10 cellular contexts compared by ENCODE assay signal in the genomic region with DNA sequence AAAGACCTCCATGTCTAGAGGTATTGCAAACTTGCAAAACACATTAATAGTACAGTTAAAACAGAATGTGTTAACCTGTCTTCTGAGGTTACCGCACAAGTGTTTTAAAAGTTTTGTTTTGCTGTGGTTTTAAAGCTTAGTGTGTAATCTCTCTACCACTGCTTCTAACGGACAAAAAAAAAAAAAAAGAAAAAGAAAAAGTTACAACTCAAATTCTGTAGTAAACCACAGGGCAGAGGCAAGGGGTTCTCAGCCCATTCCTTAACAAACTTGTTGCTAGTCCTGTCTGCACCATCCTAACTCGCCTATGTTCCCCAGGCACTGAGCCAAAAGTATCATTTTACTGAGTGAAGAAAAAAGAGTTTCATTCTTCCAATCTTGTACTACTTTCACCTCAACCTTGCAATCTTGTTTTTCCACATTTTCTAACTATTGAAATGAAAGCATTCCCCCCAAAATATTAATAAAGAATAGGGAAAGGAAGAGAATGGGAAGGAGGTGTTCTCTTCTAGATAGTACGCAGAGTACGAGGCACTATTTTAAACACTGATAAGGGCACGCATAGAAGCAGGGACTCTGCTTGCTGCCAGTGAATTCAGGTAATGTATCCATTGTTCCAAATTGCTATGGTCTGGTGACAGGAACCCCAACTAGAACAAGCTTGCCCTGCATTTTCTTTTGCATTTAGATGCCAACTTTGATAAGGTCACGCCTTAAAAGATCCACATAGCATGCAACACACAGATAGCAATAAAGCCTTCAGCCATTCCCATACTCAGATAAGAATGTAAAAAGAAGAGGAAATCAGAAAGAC. TPM values are rescaled to one million over a fixed set of nuclear protein-coding genes. Genes with fewer than 3 reads are reported as not detected.
DNase-seq lines count a peak whose midpoint lies in the region; ATAC-seq and TF ChIP-seq lines count a peak whose summit lies in the region.
"Had no signal": no experiment of that assay in that cellular context is flagged by ENCODE, and none has a peak within 500 bp of the region (broad histone marks: within the 10 kb centered on the region; RNA-seq: fewer than 3 reads in every experiment).

No MANE protein-coding gene starts in this region.

- H3K9me3 ChIP-seq in heart right ventricle: no peaks in the 10 kb centered on the region
- H3K9me3 ChIP-seq: BLaER1 treated with 17β-estradiol and CSF1 and Interleukin-3, amounts not matched to agents 10 nM and 100 nM had no signal

- no peaks in the 10 kb centered on the region for H3K27me3 Mint-ChIP-seq in activated T-cell treated with anti-CD3 and anti-CD28 coated beads, Interleukin-2, amount 50 U/mL, for 24 hours
- peaks cover 8% of the 10 kb centered on the region for H3K27me3 Mint-ChIP-seq in stimulated activated naive CD8-positive, alpha-beta T cell treated with anti-CD3 and anti-CD28 coated beads, Interleukin-15, amount 100 ng/mL, for 72 hours

- 18 to 25% methylated on average over 7 of the region's 7 CpGs for WGBS in heart right ventricle, 2 donors

- TF ChIP-seq CTCF in VCaP (conservative IDR thresholded peaks at IDR 0.05): no peak
- TF ChIP-seq CTCF in heart right ventricle (IDR thresholded peaks at IDR 0.05): no peak

- H3K9me3 Mint-ChIP-seq in activated T-cell treated with anti-CD3 and anti-CD28 coated beads, Interleukin-2, amount 50 U/mL, for 24 hours: no peaks in the 10 kb centered on the region
- H3K9me3 Mint-ChIP-seq in stimulated activated naive CD8-positive, alpha-beta T cell treated with anti-CD3 and anti-CD28 coated beads, Interleukin-15, amount 100 ng/mL, for 72 hours: no peaks in the 10 kb centered on the region

- peak in 7 of 8 donors; percentile 20 to 93 (median 75) for ATAC-seq in heart right ventricle
- peak; percentile 62 for ATAC-seq in stimulated activated naive CD8-positive, alpha-beta T cell treated with anti-CD3 and anti-CD28 coated beads, Interleukin-15, amount 100 ng/mL, for 72 hours

- no peaks in the 10 kb centered on the region for H3K36me3 Mint-ChIP-seq in activated T-cell treated with anti-CD3 and anti-CD28 coated beads, Interleukin-2, amount 50 U/mL, for 24 hours (ENCODE audit: low read depth)

- peak overlapping the region; percentile 63 for H3K4me3 Mint-ChIP-seq in activated T-cell treated with anti-CD3 and anti-CD28 coated beads, Interleukin-2, amount 50 U/mL, for 24 hours
- peak overlapping the region; percentile 54 to 56 for H3K4me3 Mint-ChIP-seq in stimulated activated naive CD8-positive, alpha-beta T cell treated with anti-CD3 and anti-CD28 coated beads, Interleukin-15, amount 100 ng/mL, for 72 hours

- peak overlapping the region in 6 of 10 donors; percentile 11 to 29 (median 24) for H3K4me3 ChIP-seq in heart right ventricle
- H3K4me3 ChIP-seq: BLaER1 treated with 17β-estradiol and CSF1 and Interleukin-3, amounts not matched to agents 10 nM and 100 nM had no signal

- H3K4me1 ChIP-seq in heart right ventricle: peaks cover 0 to 28% (median 3%) of the 10 kb centered on the region in 9 donors
- H3K4me1 ChIP-seq: BLaER1 treated with 17β-estradiol and CSF1 and Interleukin-3, amounts not matched to agents 10 nM and 100 nM had no signal

- peak overlapping the region; percentile 41 for H3K27ac ChIP-seq in VCaP
- peak overlapping the region in 6 of 10 donors; percentile 19 to 51 (median 42) for H3K27ac ChIP-seq in heart right ventricle
- H3K27ac ChIP-seq: BLaER1 treated with 17β-estradiol and CSF1 and Interleukin-3, amounts not matched to agents 10 nM and 100 nM had no signal

- intact Hi-C loops in heart right ventricle (cut with DNase I): no loop called here

- no peaks in the 10 kb centered on the region for H3K36me3 ChIP-seq in heart right ventricle
- H3K36me3 ChIP-seq: BLaER1 treated with 17β-estradiol and CSF1 and Interleukin-3, amounts not matched to agents 10 nM and 100 nM had no signal

- H3K4me1 Mint-ChIP-seq in activated T-cell treated with anti-CD3 and anti-CD28 coated beads, Interleukin-2, amount 50 U/mL, for 24 hours (ENCODE audit: low read depth): peaks cover 34% of the 10 kb centered on the region
- peaks cover 51% of the 10 kb centered on the region for H3K4me1 Mint-ChIP-seq in stimulated activated naive CD8-positive, alpha-beta T cell treated with anti-CD3 and anti-CD28 coated beads, Interleukin-15, amount 100 ng/mL, for 72 hours

- H3K27ac Mint-ChIP-seq in activated T-cell treated with anti-CD3 and anti-CD28 coated beads, Interleukin-2, amount 50 U/mL, for 24 hours: peak overlapping the region; percentile 2
- H3K27ac Mint-ChIP-seq in stimulated activated naive CD8-positive, alpha-beta T cell treated with anti-CD3 and anti-CD28 coated beads, Interleukin-15, amount 100 ng/mL, for 72 hours: peak overlapping the region; percentile 27 to 61

- DNase-seq in activated T-cell treated with anti-CD3 and anti-CD28 coated beads, Interleukin-2, amount 50 U/mL, for 24 hours: no peak
- DNase-seq in activated T-cell treated with anti-CD3 and anti-CD28 coated beads for 4 hours (no peak), heart right ventricle (no peak), kidney tubule cell (ENCODE audit: low spot score) (no peak), C1 segment of cervical spinal cord (lab: John Stamatoyannopoulos, UW) (no peak), HK-2 (ENCODE audit: unreplicated experiment) (no peak)
- DNase-seq in stimulated activated naive CD8-positive, alpha-beta T cell treated with anti-CD3 and anti-CD28 coated beads, Interleukin-15, amount 100 ng/mL, for 72 hours: no peak
- DNase-seq: NCI-H774 had no signal

- no peaks in the 10 kb centered on the region for H3K27me3 ChIP-seq in heart right ventricle
- H3K27me3 ChIP-seq: BLaER1 treated with 17β-estradiol and CSF1 and Interleukin-3, amounts not matched to agents 10 nM and 100 nM had no signal

RNA-seq across cellular contexts. Expression of a gene that starts 47.1 kb away (rescaled TPM):
- total RNA-seq in heart right ventricle: 1 to 10 TPM; 2.0 to 8.1 (median 6.0) TPM
- under 1 TPM; 0.36 to 0.80 TPM for polyA plus RNA-seq in heart right ventricle
